9 cellular contexts compared by ENCODE assay signal in genomic region chr16:50747206-50747956, GRCh38. TPM values are rescaled to one million over a fixed set of nuclear protein-coding genes. Genes with fewer than 3 reads are reported as not detected.
DNase-seq lines count a peak whose midpoint lies in the region; ATAC-seq and TF ChIP-seq lines count a peak whose summit lies in the region.
"Had no signal": no experiment of that assay in that cellular context is flagged by ENCODE, and none has a peak within 500 bp of the region (broad histone marks: within the 10 kb centered on the region; RNA-seq: fewer than 3 reads in every experiment).

No MANE protein-coding gene starts in this region.

- H3K9me3 Mint-ChIP-seq in activated naive CD8-positive, alpha-beta T cell treated with anti-CD3 and anti-CD28 coated beads, Interleukin-2, amount 10 ng/mL, durations not matched to agents 7 days and 5 days, result no peaks in the 10 kb centered on the region

- peaks cover 58% of the 10 kb centered on the region for H3K4me1 Mint-ChIP-seq in activated naive CD8-positive, alpha-beta T cell treated with anti-CD3 and anti-CD28 coated beads, Interleukin-2, amount 10 ng/mL, durations not matched to agents 7 days and 5 days

- WGBS in liver, result 61% methylated on average over 7 of the region's 7 CpGs

- H3K4me1 ChIP-seq in liver (ENCODE audit: control insufficient read depth in 4 of 4, insufficient read depth in 4 of 4, low read length in 3 of 4), result peaks cover 0 to 24% (median 10%) of the 10 kb centered on the region in 4 donors

- peak; percentile 31 for TF ChIP-seq CTCF in liver (IDR thresholded peaks at IDR 0.05; ENCODE audit: low read depth, low read length, missing input control)

- H3K27me3 ChIP-seq in liver (ENCODE audit: control insufficient read depth in 4 of 4, insufficient read depth in 4 of 4, low read length in 3 of 4), result no peaks in the 10 kb centered on the region

- H3K9me3 ChIP-seq in liver (ENCODE audit: control insufficient read depth in 4 of 4, low read length in 3 of 4), result no peaks in the 10 kb centered on the region

- peaks cover 42% of the 10 kb centered on the region for H3K36me3 Mint-ChIP-seq in activated naive CD8-positive, alpha-beta T cell treated with anti-CD3 and anti-CD28 coated beads, Interleukin-2, amount 10 ng/mL, durations not matched to agents 7 days and 5 days

- peaks cover 3 to 27% (median 11%) of the 10 kb centered on the region in 4 donors for H3K36me3 ChIP-seq in liver (ENCODE audit: control insufficient read depth in 4 of 4, insufficient read depth in 3 of 4, low read depth in 1 of 4, low read length in 3 of 4)

- DNase-seq in NCI-H1105 treated with DMSO at 0.1 percent for 48 hours (lab: John Stamatoyannopoulos, UW) (peak; percentile 69), NCI-H1105 (lab: John Stamatoyannopoulos, UW) (no peak), NAMALWA (ENCODE audit: low spot score) (peak; percentile 50), NCI-H526 treated with DMSO at 0.1 percent for 48 hours (lab: John Stamatoyannopoulos, UW) (no peak), EL (no peak)
- DNase-seq in activated naive CD8-positive, alpha-beta T cell treated with anti-CD3 and anti-CD28 coated beads, Interleukin-2, amount 10 ng/mL, durations not matched to agents 7 days and 5 days, result no peak

- H3K9ac ChIP-seq in liver (ENCODE audit: low read depth in 1 of 2, low read length in 2 of 2), result peak overlapping the region in 1 of 2 donors; percentile 25

- TF ChIP-seq RAD21 in liver (IDR thresholded peaks at IDR 0.05), result peak; percentile 77 to 81

- peak overlapping the region; percentile 97 for H3K27ac Mint-ChIP-seq in activated naive CD8-positive, alpha-beta T cell treated with anti-CD3 and anti-CD28 coated beads, Interleukin-2, amount 10 ng/mL, durations not matched to agents 7 days and 5 days

- ATAC-seq in GM21529 (IDR thresholded peaks at IDR 0.05; ENCODE audit: unreplicated experiment), result peak; percentile 58
- peak; percentile 74 for ATAC-seq in activated naive CD8-positive, alpha-beta T cell treated with anti-CD3 and anti-CD28 coated beads, Interleukin-2, amount 10 ng/mL, durations not matched to agents 7 days and 5 days (ENCODE audit: low read depth)

- no peak overlapping the region for H3K4me3 ChIP-seq in liver (ENCODE audit: low read depth in 1 of 3, low read length in 3 of 3)

- H3K27me3 Mint-ChIP-seq in activated naive CD8-positive, alpha-beta T cell treated with anti-CD3 and anti-CD28 coated beads, Interleukin-2, amount 10 ng/mL, durations not matched to agents 7 days and 5 days, result no peaks in the 10 kb centered on the region

- no peak overlapping the region for H3K27ac ChIP-seq in liver (ENCODE audit: low read depth in 1 of 2, low read length in 2 of 2)

- POLR2A ChIA-PET in activated naive CD8-positive, alpha-beta T cell treated with anti-CD3 and anti-CD28 coated beads, Interleukin-2, amount 10 ng/mL, durations not matched to agents 7 days and 5 days (lab: Charles Lee), result interaction anchor here (2.0 to 7.5 kb wide), 5 partner anchors 17 to 88 kb away, joined by 5 to 144 read pairs (median 17); partner anchors contain the start of gene SNX20

- H3K4me3 Mint-ChIP-seq in activated naive CD8-positive, alpha-beta T cell treated with anti-CD3 and anti-CD28 coated beads, Interleukin-2, amount 10 ng/mL, durations not matched to agents 7 days and 5 days, result peak overlapping the region; percentile 90

TF ChIP-seq in liver, 16 proteins besides CTCF, POLR2A, EP300 and RAD21:
- TF ChIP-seq YY1 (IDR thresholded peaks at IDR 0.05), result peak; percentile 45
- no peak for TF ChIP-seq MAX (IDR thresholded peaks at IDR 0.05)

RNA-seq across cellular contexts. Expression of gene CYLD, which starts 5.5 kb away (rescaled TPM):
- total RNA-seq in activated naive CD8-positive, alpha-beta T cell treated with anti-CD3 and anti-CD28 coated beads, Interleukin-2, amount 10 ng/mL, durations not matched to agents 7 days and 5 days, result 100 to 1,000 TPM; 166 to 172 TPM
- 10 to 100 TPM; 16.5 to 42.7 TPM for total RNA-seq in liver
- polyA plus RNA-seq in liver, result 10 to 100 TPM in 1 of 2 donors, 1 to 10 TPM in 1; 8.2 to 11.1 TPM

RNA-seq across cellular contexts. Expression of gene NOD2, which starts 54.0 kb away (rescaled TPM):
- total RNA-seq in activated naive CD8-positive, alpha-beta T cell treated with anti-CD3 and anti-CD28 coated beads, Interleukin-2, amount 10 ng/mL, durations not matched to agents 7 days and 5 days, result 1 to 10 TPM; 2.8 to 3.5 TPM
- 1 to 10 TPM in 1 of 2 donors, under 1 TPM in 1; 0.61 to 1.3 TPM for total RNA-seq in liver
- polyA plus RNA-seq in liver, result under 1 TPM; 0.35 TPM
- polyA plus RNA-seq: BJ had no signal

Comparison
In these comparisons a context has a peak if more than half of its experiments do, and no peak if none do; other contexts are left out.
1. DNase-seq: peak in NCI-H1105 treated with DMSO at 0.1 percent for 48 hours (single experiment) and NAMALWA (single experiment); none in NCI-H1105 (single experiment), activated naive CD8-positive, alpha-beta T cell treated with anti-CD3 and anti-CD28 coated beads, Interleukin-2, amount 10 ng/mL, durations not matched to agents 7 days and 5 days (single experiment), NCI-H526 treated with DMSO at 0.1 percent for 48 hours (single experiment) and EL (single experiment).